In genomic region chr19:47021536-47022139, GRCh38 we compare ENCODE assay signal across 11 cellular contexts. TPM values are rescaled to one million over a fixed set of nuclear protein-coding genes. Genes with fewer than 3 reads are reported as not detected.
A peak's percentile ranks its signal among the peaks of the same experiment; 100 is the strongest.
DNase-seq lines count a peak whose midpoint lies in the region; ATAC-seq and TF ChIP-seq lines count a peak whose summit lies in the region.
"Had no signal": no experiment of that assay in that cellular context is flagged by ENCODE, and none has a peak within 500 bp of the region (broad histone marks: within the 10 kb centered on the region; RNA-seq: fewer than 3 reads in every experiment).

No MANE protein-coding gene starts in this region.

- no peak overlapping the region for H4K91ac ChIP-seq in IMR-90 (ENCODE audit: insufficient read depth, low read depth, low read length)

- no peak overlapping the region for H3K23ac ChIP-seq in IMR-90 (ENCODE audit: low read depth, low read length)

- no peak overlapping the region for H2BK15ac ChIP-seq in IMR-90 (ENCODE audit: low read depth, low read length)

- no peaks in the 10 kb centered on the region for H3K9me2 ChIP-seq in MM.1S (replicated peaks; ENCODE audit: insufficient read depth, low read length)

- no peak overlapping the region for H2BK120ac ChIP-seq in IMR-90 (ENCODE audit: low read depth, low read length)

- 4% methylated on average over 41 of the region's 50 CpGs; no CpG with 5 or more reads in 1 of the 2 experiments for WGBS in IMR-90 (ENCODE audit: extremely low coverage in 2 of 2, insufficient read length in 1 of 2), 2 experiments
- 7 to 9% methylated on average over 33 to 50 of the region's 50 CpGs for WGBS in endodermal cell (ENCODE audit: insufficient coverage in 1 of 2, insufficient read length in 1 of 2), 2 experiments

- no peaks in the 10 kb centered on the region for H3K9me3 ChIP-seq in CD8-positive, alpha-beta memory T cell (ENCODE audit: low read length)
- H3K9me3 ChIP-seq in IMR-90 (ENCODE audit: control insufficient read depth, insufficient read depth, low read length) (no peaks in the 10 kb centered on the region), endodermal cell (ENCODE audit: control insufficient read depth, low read length) (no peaks in the 10 kb centered on the region), MM.1S (replicated peaks; ENCODE audit: insufficient read depth, low read length) (no peaks in the 10 kb centered on the region)

- intact Hi-C loops in IMR-90 (cut with micrococcal nuclease): no loop called here

- H3K4me3 ChIP-seq in CD8-positive, alpha-beta memory T cell (ENCODE audit: low read length): no peak overlapping the region
- H3K4me3 ChIP-seq in IMR-90 (ENCODE audit: insufficient read depth, low read depth, low read length): peak overlapping the region; percentile 36
- H3K4me3 ChIP-seq in endodermal cell (ENCODE audit: low read length): no peak overlapping the region
- no peak overlapping the region for H3K4me3 ChIP-seq in MM.1S (ENCODE audit: low read length)

- TF ChIP-seq RAD21 in IMR-90 (IDR thresholded peaks at IDR 0.05; ENCODE audit: low read length): no peak

- H3K4me1 ChIP-seq in CD8-positive, alpha-beta memory T cell (ENCODE audit: insufficient read depth, low read length): peaks cover 23% of the 10 kb centered on the region
- H3K4me1 ChIP-seq in IMR-90 (ENCODE audit: control insufficient read depth, insufficient read depth, low read length) (peaks cover 4% of the 10 kb centered on the region; the same call in 1 of the 2 replicates), endodermal cell (ENCODE audit: control insufficient read depth, insufficient read depth, low read length) (no peaks in the 10 kb centered on the region), MM.1S (ENCODE audit: low read length) (no peaks in the 10 kb centered on the region)

- peaks cover 47 to 56% of the 10 kb centered on the region in 2 donors for H3K27me3 Mint-ChIP-seq in CD8-positive, alpha-beta memory T cell
- peaks cover 81% of the 10 kb centered on the region for H3K27me3 Mint-ChIP-seq in endodermal cell (ENCODE audit: insufficient read depth)
- peaks cover 85% of the 10 kb centered on the region for H3K27me3 Mint-ChIP-seq in neural crest cell (ENCODE audit: low read depth)

- no peaks in the 10 kb centered on the region for H3K79me1 ChIP-seq in IMR-90 (ENCODE audit: low read depth in 1 of 2, low read length in 2 of 2)

- DNase-seq in CD8-positive, alpha-beta memory T cell: no peak
- DNase-seq in IMR-90 (no peak), endodermal cell (peak; percentile 85), neural crest cell (ENCODE audit: low read depth, low spot score) (no peak), RWPE1 (ENCODE audit: low spot score) (no peak), MM.1S (no peak), KG1 (lab: John Stamatoyannopoulos, UW) (no peak)
- DNase-seq: NCI-H2029 treated with DMSO at 0.1 percent for 48 hours; stimulated activated CD4-positive, alpha-beta T cell treated with anti-CD3 and anti-CD28 coated beads, Interleukin-4, amount 100 ng/mL, for 1 hour had no signal

- H3K4me1 Mint-ChIP-seq in CD8-positive, alpha-beta memory T cell: peaks cover 8 to 24% (median 10%) of the 10 kb centered on the region in 3 donors
- H3K4me1 Mint-ChIP-seq in endodermal cell: peaks cover 9% of the 10 kb centered on the region
- H3K4me1 Mint-ChIP-seq in neural crest cell: peaks cover 9% of the 10 kb centered on the region

- H3K14ac ChIP-seq in IMR-90 (replicated peaks; ENCODE audit: low read depth, low read length): no peak overlapping the region

- no peaks in the 10 kb centered on the region for H3K36me3 Mint-ChIP-seq in CD8-positive, alpha-beta memory T cell
- H3K36me3 Mint-ChIP-seq in endodermal cell (ENCODE audit: low read depth) (no peaks in the 10 kb centered on the region), neural crest cell (ENCODE audit: low read depth) (no peaks in the 10 kb centered on the region)

- H4K20me1 ChIP-seq in IMR-90 (ENCODE audit: insufficient read depth, low read length): peaks cover 6% of the 10 kb centered on the region; the same call in 1 of the 2 replicates
- no peaks in the 10 kb centered on the region for H4K20me1 ChIP-seq in MM.1S (ENCODE audit: insufficient read depth, low read length)

- H3K4me2 ChIP-seq in IMR-90 (ENCODE audit: low read depth, low read length) (peak overlapping the region; percentile 76), MM.1S (ENCODE audit: low read depth, low read length) (no peak overlapping the region)

- peak overlapping the region; percentile 61 for H2AK9ac ChIP-seq in IMR-90 (replicated peaks; ENCODE audit: low read depth, low read length, poor library complexity)

- H4K8ac ChIP-seq in IMR-90 (ENCODE audit: low read depth in 2 of 2, low read length in 2 of 2): 0 out of 4 replicates have a peak overlapping the region, but pooled peaks of 1 of the 2 experiments have one; percentile 40

- no peak overlapping the region for H3K27ac Mint-ChIP-seq in CD8-positive, alpha-beta memory T cell
- H3K27ac Mint-ChIP-seq in endodermal cell (no peak overlapping the region), neural crest cell (ENCODE audit: unreplicated experiment) (no peak overlapping the region)
- H3K27ac Mint-ChIP-seq: activated T-helper 1 cell treated with anti-CD3 and anti-CD28 coated beads, Interleukin-12 subunit alpha, Interleukin-12 subunit beta, Interleukin-2, Interleukin-4 antibody, amounts not matched to agents 30 ng/mL and 10 ng/mL and 1 ng/mL, durations not matched to agents 14 hours and 24 hours and 36 hours had no signal

- no peak overlapping the region; the same call in 1 of the 2 replicates for H2AK5ac ChIP-seq in IMR-90 (ENCODE audit: low read depth, low read length)

- CTCF ChIA-PET in CD8-positive, alpha-beta memory T cell (lab: Charles Lee): interaction anchor here (0.6 to 3.0 kb wide), 5 partner anchors 9 to 181 kb away, joined by 3 to 29 read pairs (median 3); no protein-coding TSS in a partner anchor
- CTCF ChIA-PET in IMR-90 (lab: Yijun Ruan, JAX): interaction anchor here (0.9 to 2.9 kb wide), 2 partner anchors 9 to 14 kb away, joined by 3 to 10 read pairs; no protein-coding TSS in a partner anchor
- CTCF ChIA-PET in RWPE1 (lab: Yijun Ruan, JAX): interaction anchor here (0.7 to 4.2 kb wide), 2 partner anchors 9 to 222 kb away, joined by 3 to 16 read pairs; no protein-coding TSS in a partner anchor

- H3K79me2 ChIP-seq in MM.1S (ENCODE audit: low read length): no peaks in the 10 kb centered on the region

- dilution Hi-C loops in IMR-90 (cut with HindIII; ENCODE audit: low sequenced_read_pairs, unreplicated experiment): no loop called here

- peak overlapping the region in 6 of 7 donors; percentile 62 to 77 (median 71) for H3K4me3 Mint-ChIP-seq in CD8-positive, alpha-beta memory T cell
- H3K4me3 Mint-ChIP-seq in endodermal cell: peak overlapping the region; percentile 28
- H3K4me3 Mint-ChIP-seq in neural crest cell: peak overlapping the region; percentile 34
- H3K4me3 Mint-ChIP-seq: activated T-helper 1 cell treated with anti-CD3 and anti-CD28 coated beads, Interleukin-12 subunit alpha, Interleukin-12 subunit beta, Interleukin-2, Interleukin-4 antibody, amounts not matched to agents 30 ng/mL and 10 ng/mL and 1 ng/mL, durations not matched to agents 14 hours and 24 hours and 36 hours had no signal

- no peak overlapping the region for H3K9ac ChIP-seq in IMR-90 (ENCODE audit: low read depth, low read length)
- H3K9ac ChIP-seq in endodermal cell (ENCODE audit: extremely low read depth, low read length, poor library complexity, severe bottlenecking): no peak overlapping the region
- H3K9ac ChIP-seq in MM.1S (ENCODE audit: low read length): no peak overlapping the region

- H4K5ac ChIP-seq in IMR-90 (ENCODE audit: low read depth, low read length): no peak overlapping the region

- H3K27me3 ChIP-seq in CD8-positive, alpha-beta memory T cell (ENCODE audit: insufficient read depth, low read length, poor library complexity, severe bottlenecking): peaks cover 48% of the 10 kb centered on the region
- H3K27me3 ChIP-seq in IMR-90 (ENCODE audit: control insufficient read depth, insufficient read depth, low read length) (peaks cover 48% of the 10 kb centered on the region), endodermal cell (ENCODE audit: control insufficient read depth, insufficient read depth, low read length, poor library complexity, severe bottlenecking) (peaks cover 66% of the 10 kb centered on the region), MM.1S (replicated peaks; ENCODE audit: insufficient read depth, low read length) (peaks cover 61% of the 10 kb centered on the region)

- BruUV-seq in IMR-90 (replicated peaks; lab: Mats Ljungman, UMichigan): no TSS peak

- H2AFZ ChIP-seq in IMR-90 (replicated peaks; ENCODE audit: low read length, poor library complexity) (peak overlapping the region; percentile 77), MM.1S (ENCODE audit: low read length) (no peak overlapping the region)

- TF ChIP-seq POLR2A in IMR-90 (IDR thresholded peaks at IDR 0.05; ENCODE audit: low read depth, low read length): no peak

- no peak overlapping the region for H3K4ac ChIP-seq in IMR-90 (ENCODE audit: low read depth, low read length)

- H3K27ac ChIP-seq in CD8-positive, alpha-beta memory T cell (ENCODE audit: low read depth, low read length): no peak overlapping the region
- H3K27ac ChIP-seq in IMR-90 (ENCODE audit: insufficient read depth, low read length): no peak overlapping the region
- H3K27ac ChIP-seq in endodermal cell (ENCODE audit: low read depth, low read length): no peak overlapping the region
- H3K27ac ChIP-seq in RWPE1: no peak overlapping the region
- H3K27ac ChIP-seq in MM.1S (ENCODE audit: low read length): no peak overlapping the region

- H3K36me3 ChIP-seq in CD8-positive, alpha-beta memory T cell (ENCODE audit: insufficient read depth, low read length): no peaks in the 10 kb centered on the region
- H3K36me3 ChIP-seq in IMR-90 (ENCODE audit: control insufficient read depth, insufficient read depth, low read length) (no peaks in the 10 kb centered on the region), endodermal cell (ENCODE audit: control insufficient read depth, insufficient read depth, low read length) (no peaks in the 10 kb centered on the region), MM.1S (replicated peaks; ENCODE audit: insufficient read depth, low read length) (no peaks in the 10 kb centered on the region)

- H3K9me3 Mint-ChIP-seq in CD8-positive, alpha-beta memory T cell: no peaks in the 10 kb centered on the region
- H3K9me3 Mint-ChIP-seq in endodermal cell (no peaks in the 10 kb centered on the region), neural crest cell (no peaks in the 10 kb centered on the region)
- H3K9me3 Mint-ChIP-seq: activated T-helper 1 cell treated with anti-CD3 and anti-CD28 coated beads, Interleukin-12 subunit alpha, Interleukin-12 subunit beta, Interleukin-2, Interleukin-4 antibody, amounts not matched to agents 30 ng/mL and 10 ng/mL and 1 ng/mL, durations not matched to agents 14 hours and 24 hours and 36 hours had no signal

- H2BK20ac ChIP-seq in IMR-90 (ENCODE audit: low read depth, low read length): no peak overlapping the region

- in situ Hi-C loops in IMR-90 (cut with MboI; ENCODE audit: low sequenced_read_pairs): no loop called here

- H3K18ac ChIP-seq in IMR-90 (ENCODE audit: low read depth, low read length): no peak overlapping the region

- no peak for TF ChIP-seq CTCF in IMR-90 (conservative IDR thresholded peaks at IDR 0.05; ENCODE audit: low read depth, low read length)
- TF ChIP-seq CTCF in endodermal cell (conservative IDR thresholded peaks at IDR 0.05): no peak
- no peak for TF ChIP-seq CTCF in neural crest cell (conservative IDR thresholded peaks at IDR 0.05)
- no peak for TF ChIP-seq CTCF in RWPE1 (conservative IDR thresholded peaks at IDR 0.05; ENCODE audit: low read depth)
- no peak for TF ChIP-seq CTCF in MM.1S (IDR thresholded peaks at IDR 0.05; ENCODE audit: low read length)

- H3K56ac ChIP-seq in IMR-90 (ENCODE audit: extremely low read depth, insufficient read depth, low read length): no peak overlapping the region

- POLR2A ChIA-PET in CD8-positive, alpha-beta memory T cell (lab: Charles Lee): interaction anchor here (0.8 kb wide), 1 partner anchor 161 kb away, joined by 3 read pairs; the partner anchor contains the start of gene ARHGAP35
- POLR2A ChIA-PET in IMR-90 (lab: Charles Lee; ENCODE audit: unreplicated experiment): no interaction called here
- POLR2A ChIA-PET in RWPE1 (lab: Yijun Ruan, JAX; ENCODE audit: low non-redundant PET): no interaction called here

- H3F3A ChIP-seq in MM.1S (ENCODE audit: insufficient read depth, low read length): no peaks in the 10 kb centered on the region

- no peak overlapping the region for H2BK5ac ChIP-seq in IMR-90 (ENCODE audit: low read depth, low read length, poor library complexity, severe bottlenecking)

- H3K9me1 ChIP-seq in IMR-90 (ENCODE audit: insufficient read depth, low read length): no peaks in the 10 kb centered on the region

- peak; percentile 22 for ATAC-seq in IMR-90 (ENCODE audit: low read depth)
- no peak for ATAC-seq in HG03460 (IDR thresholded peaks at IDR 0.05; ENCODE audit: unreplicated experiment)

RNA-seq across cellular contexts. Expression of gene NPAS1, which starts 2.0 kb away (rescaled TPM):
- total RNA-seq in CD8-positive, alpha-beta memory T cell: under 1 TPM; 0.24 to 0.37 TPM
- not detected for polyA plus RNA-seq in CD8-positive, alpha-beta memory T cell
- total RNA-seq in IMR-90 (2012; rRNA removed) (0.36 and 0.56 TPM in 2 replicates), endodermal cell (1 to 10 TPM; 6.9 to 8.7 TPM), neural crest cell (1.5 and 1.9 TPM in 2 replicates)
- 5.7 and 7.4 TPM in 2 replicates for polyA plus RNA-seq in IMR-90 (2012; rRNA removed)
- polyA plus RNA-seq in IMR-90 (2012; cell fraction: cytosol; rRNA removed): 6.7 and 7.2 TPM in 2 replicates
- 6.1 and 23.6 TPM in 2 replicates for polyA plus RNA-seq in IMR-90 (2012; cell fraction: nucleus; rRNA removed; ENCODE audit: low replicate concordance)
- 3.6 TPM for polyA plus RNA-seq in endodermal cell (2013, experiment 1 of 2)
- 5.1 TPM for polyA plus RNA-seq in endodermal cell (2013, experiment 2 of 2)

RNA-seq across cellular contexts. Expression of gene TMEM160, which starts 26.8 kb away (rescaled TPM):
- 10 to 100 TPM; 52.9 to 57.3 TPM for total RNA-seq in CD8-positive, alpha-beta memory T cell
- polyA plus RNA-seq in CD8-positive, alpha-beta memory T cell: 136 TPM
- total RNA-seq in IMR-90 (2012; rRNA removed) (9.2 and 10.6 TPM in 2 replicates), endodermal cell (10 to 100 TPM; 61.8 to 69.5 TPM), neural crest cell (51.1 and 57.5 TPM in 2 replicates)
- 25.7 and 48.9 TPM in 2 replicates for polyA plus RNA-seq in IMR-90 (2012; rRNA removed)
- polyA plus RNA-seq in IMR-90 (2012; cell fraction: cytosol; rRNA removed): 61.5 and 62.1 TPM in 2 replicates
- polyA plus RNA-seq in IMR-90 (2012; cell fraction: nucleus; rRNA removed; ENCODE audit: low replicate concordance): 7.7 and 30.6 TPM in 2 replicates
- polyA plus RNA-seq in endodermal cell (2013, experiment 1 of 2): 44.2 TPM
- polyA plus RNA-seq in endodermal cell (2013, experiment 2 of 2): 34.1 TPM
